ENCODE assay signal across 8 cellular contexts in genomic region chr5:34915139-34915855, GRCh38. TPM values are rescaled to one million over a fixed set of nuclear protein-coding genes. Genes with fewer than 3 reads are reported as not detected.
DNase-seq lines count a peak whose midpoint lies in the region; ATAC-seq, FAIRE-seq and TF ChIP-seq lines count a peak whose summit lies in the region.

Gene BRIX1, plus strand, starts transcription at chr5:34915711. Its CDS starts 28 bp downstream, at chr5:34915739.
Gene RAD1, minus strand, starts transcription at chr5:34915504. Its CDS starts 612 bp downstream, at chr5:34914892.

- H4K91ac ChIP-seq in IMR-90 (ENCODE audit: insufficient read depth, low read depth, low read length): peak within 1 kb of the TSS; percentile 90

- BruUV-seq in IMR-90 (replicated peaks; lab: Mats Ljungman, UMichigan): no TSS peak
- no TSS peak for BruUV-seq in OCI-LY7 (replicated peaks; lab: Mats Ljungman, UMichigan)
- BruUV-seq in endothelial cell of umbilical vein (replicated peaks; lab: Mats Ljungman, UMichigan): no TSS peak

- H2AK9ac ChIP-seq in IMR-90 (replicated peaks; ENCODE audit: low read depth, low read length, poor library complexity): peak within 1 kb of the TSS; percentile 92

- intact Hi-C loops in IMR-90 (cut with micrococcal nuclease): loop anchor here (5.0 kb wide), 1 partner anchor 428 kb away; no protein-coding TSS in a partner anchor
- intact Hi-C loops in OCI-LY7 (cut with micrococcal nuclease; ENCODE audit: unreplicated experiment): loop anchor here (1.0 to 10.0 kb wide), 7 partner anchors 14 to 1960 kb away; partner anchors contain the start of genes DNAJC21, LMBRD2, NIPBL and SKP2
- intact Hi-C loops in endothelial cell of umbilical vein (cut with micrococcal nuclease): loop anchor here (1.0 kb wide), 2 partner anchors 9 to 14 kb away; partner anchors contain the start of gene DNAJC21

- WGBS in IMR-90 (ENCODE audit: extremely low coverage in 2 of 2, insufficient read length in 1 of 2), 2 experiments: 0% methylated on average over 43 of the region's 67 CpGs; no CpG with 5 or more reads in 1 of the 2 experiments

- TF ChIP-seq RAD21 in IMR-90 (IDR thresholded peaks at IDR 0.05; ENCODE audit: low read length): peak; percentile 24; the same call in 1 of the 2 replicates

- H3K79me2 ChIP-seq in OCI-LY7 (ENCODE audit: insufficient read depth, low read depth, low read length) (peaks cover 92% of the 10 kb centered on the region), endothelial cell of umbilical vein (ENCODE audit: control insufficient read depth, insufficient read depth, low read length) (peaks cover 55% of the 10 kb centered on the region)

- H3K4me1 ChIP-seq in IMR-90 (ENCODE audit: control insufficient read depth, insufficient read depth, low read length) (peaks cover 5% of the 10 kb centered on the region; the same call in 1 of the 2 replicates), OCI-LY7 (ENCODE audit: insufficient read depth, low read length, poor library complexity, severe bottlenecking) (peaks cover 27% of the 10 kb centered on the region), endothelial cell of umbilical vein (ENCODE audit: control insufficient read depth, extremely low read depth, insufficient read depth, low read length) (peaks cover 28% of the 10 kb centered on the region)

- peak within 1 kb of the TSS; percentile 99 for H3K4me2 ChIP-seq in IMR-90 (ENCODE audit: low read depth, low read length)
- H3K4me2 ChIP-seq in OCI-LY7 (ENCODE audit: low read length): peak within 1 kb of the TSS; percentile 92
- H3K4me2 ChIP-seq in endothelial cell of umbilical vein (ENCODE audit: insufficient read depth, low read length): peak within 1 kb of the TSS; percentile 97

- peak; percentile 62 for TF ChIP-seq POLR2A in IMR-90 (IDR thresholded peaks at IDR 0.05; ENCODE audit: low read depth, low read length)
- TF ChIP-seq POLR2A in endothelial cell of umbilical vein (IDR thresholded peaks at IDR 0.05; ENCODE audit: low read depth, low read length): peak; percentile 78

- in situ Hi-C loops in IMR-90 (cut with MboI; ENCODE audit: low sequenced_read_pairs): no loop called here

- H3K23ac ChIP-seq in IMR-90 (ENCODE audit: low read depth, low read length): peak within 1 kb of the TSS; percentile 100

- H3K27me3 ChIP-seq in IMR-90 (ENCODE audit: control insufficient read depth, insufficient read depth, low read length): no peaks in the 10 kb centered on the region
- no peaks in the 10 kb centered on the region for H3K27me3 ChIP-seq in endothelial cell of umbilical vein (ENCODE audit: control insufficient read depth in 2 of 2, insufficient read depth in 2 of 2, low read length in 2 of 2)

- peak within 1 kb of the TSS; percentile 95 for H3K27ac ChIP-seq in IMR-90 (ENCODE audit: insufficient read depth, low read length)
- H3K27ac ChIP-seq in OCI-LY7 (ENCODE audit: low read depth, low read length, poor library complexity, severe bottlenecking): peak within 1 kb of the TSS; percentile 79
- peak within 1 kb of the TSS; percentile 64 for H3K27ac ChIP-seq in endothelial cell of umbilical vein (ENCODE audit: insufficient read depth, low read depth, low read length)

- H3K56ac ChIP-seq in IMR-90 (ENCODE audit: extremely low read depth, insufficient read depth, low read length): peak within 1 kb of the TSS; percentile 96

- peak; percentile 96 for FAIRE-seq in endothelial cell of umbilical vein (lab: Jason Lieb, UNC)

- peak within 1 kb of the TSS; percentile 98 for H2BK5ac ChIP-seq in IMR-90 (ENCODE audit: low read depth, low read length, poor library complexity, severe bottlenecking)

- H2BK20ac ChIP-seq in IMR-90 (ENCODE audit: low read depth, low read length): peak within 1 kb of the TSS; percentile 31

- H3K18ac ChIP-seq in IMR-90 (ENCODE audit: low read depth, low read length): peak within 1 kb of the TSS; percentile 49

- H2BK15ac ChIP-seq in IMR-90 (ENCODE audit: low read depth, low read length): peak within 1 kb of the TSS; percentile 94; the same call in 2 of the 3 replicates

- H4K5ac ChIP-seq in IMR-90 (ENCODE audit: low read depth, low read length): peak within 1 kb of the TSS; percentile 92

- ATAC-seq in GM21529 (IDR thresholded peaks at IDR 0.05; ENCODE audit: unreplicated experiment) (peak; percentile 97), IMR-90 (ENCODE audit: low read depth) (peak; percentile 96)

- peaks cover 16 to 30% of the 10 kb centered on the region in 2 experiments for H3K79me1 ChIP-seq in IMR-90 (ENCODE audit: low read depth in 1 of 2, low read length in 2 of 2)

- peak within 1 kb of the TSS; percentile 98 for H3K14ac ChIP-seq in IMR-90 (replicated peaks; ENCODE audit: low read depth, low read length)

- peak within 1 kb of the TSS; percentile 76 for H2AK5ac ChIP-seq in IMR-90 (ENCODE audit: low read depth, low read length)

- TF ChIP-seq CTCF in IMR-90 (conservative IDR thresholded peaks at IDR 0.05; ENCODE audit: low read depth, low read length): no peak; the same call in none of the 2 replicates
- no peak for TF ChIP-seq CTCF in OCI-LY7 (conservative IDR thresholded peaks at IDR 0.05; ENCODE audit: low read length)
- TF ChIP-seq CTCF in endothelial cell of umbilical vein (IDR thresholded peaks at IDR 0.05; ENCODE audit: extremely low read depth in 1 of 2, insufficient read depth in 1 of 2, low read depth in 1 of 2, low read length in 2 of 2): no peak

- H4K20me1 ChIP-seq in IMR-90 (ENCODE audit: insufficient read depth, low read length) (peaks cover 2% of the 10 kb centered on the region; the same call in 1 of the 2 replicates), OCI-LY7 (ENCODE audit: insufficient read depth, low read length) (peaks cover 17% of the 10 kb centered on the region; the same call in 1 of the 2 replicates), endothelial cell of umbilical vein (replicated peaks; ENCODE audit: control insufficient read depth, extremely low read depth, insufficient read depth, low read length) (no peaks in the 10 kb centered on the region)

- H3K36me3 ChIP-seq in IMR-90 (ENCODE audit: control insufficient read depth, insufficient read depth, low read length) (peaks cover 11% of the 10 kb centered on the region), OCI-LY7 (ENCODE audit: insufficient read depth, low read length) (peaks cover 74% of the 10 kb centered on the region), endothelial cell of umbilical vein (ENCODE audit: control insufficient read depth in 2 of 2, extremely low read depth in 1 of 2, insufficient read depth in 2 of 2, low read length in 2 of 2) (peaks cover 0 to 9% of the 10 kb centered on the region in 2 experiments)

- peak within 1 kb of the TSS; percentile 95 for H3K4ac ChIP-seq in IMR-90 (ENCODE audit: low read depth, low read length)

- H3K9ac ChIP-seq in IMR-90 (ENCODE audit: low read depth, low read length): peak within 1 kb of the TSS; percentile 89
- H3K9ac ChIP-seq in endothelial cell of umbilical vein (replicated peaks; ENCODE audit: extremely low read depth, insufficient read depth, low read length): peak within 1 kb of the TSS; percentile 90

- H4K8ac ChIP-seq in IMR-90 (ENCODE audit: low read depth in 2 of 2, low read length in 2 of 2): peak within 1 kb of the TSS; percentile 89 to 92

- no peaks in the 10 kb centered on the region for H3K9me2 ChIP-seq in OCI-LY7 (ENCODE audit: insufficient read depth, low read length)

- DNase-seq in DMS114 treated with DMSO at 0.1 percent for 48 hours (lab: John Stamatoyannopoulos, UW; ENCODE audit: unreplicated experiment): peak; percentile 91
- DNase-seq in IMR-90: peak; percentile 98
- DNase-seq in OCI-LY7 (ENCODE audit: low spot score): peak; percentile 96
- peak; percentile 96 for DNase-seq in activated CD8-positive, alpha-beta memory T cell treated with anti-CD3 and anti-CD28 coated beads, Interleukin-2, amount 50 U/mL, for 48 hours
- DNase-seq in endothelial cell of umbilical vein (ENCODE audit: low read depth, low spot score): peak; percentile 98
- peak; percentile 96 for DNase-seq in midbrain (lab: John Stamatoyannopoulos, UW)
- DNase-seq in stimulated activated CD8-positive, alpha-beta memory T cell treated with anti-CD3 and anti-CD28 coated beads, Interleukin-2, amount 100 ng/mL, for 1 hour (ENCODE audit: low read depth in 2 of 2): peak; percentile 86 to 87

- POLR2A ChIA-PET in IMR-90 (lab: Charles Lee; ENCODE audit: unreplicated experiment): interaction anchor here (0.6 to 1.4 kb wide), 4 partner anchors 8 to 428 kb away, joined by 4 to 15 read pairs (median 4); partner anchors contain the start of gene DNAJC21
- POLR2A ChIA-PET in OCI-LY7 (lab: Charles Lee): interaction anchor here (0.8 to 5.0 kb wide), 13 partner anchors 9 to 392 kb away, joined by 3 to 102 read pairs (median 5); partner anchors contain the start of genes DNAJC21 and TTC23L
- POLR2A ChIA-PET in endothelial cell of umbilical vein (lab: Charles Lee): interaction anchor here (0.6 to 1.6 kb wide), 3 partner anchors 9 to 187 kb away, joined by 3 to 12 read pairs (median 3); partner anchors contain the start of gene DNAJC21

- H2AFZ ChIP-seq in IMR-90 (replicated peaks; ENCODE audit: low read length, poor library complexity) (peak within 1 kb of the TSS; percentile 98), OCI-LY7 (ENCODE audit: low read length) (peak within 1 kb of the TSS; percentile 48; the same call in 1 of the 2 replicates), endothelial cell of umbilical vein (ENCODE audit: low read depth, low read length) (peak within 1 kb of the TSS; percentile 66)

- H3K9me3 ChIP-seq in IMR-90 (ENCODE audit: control insufficient read depth, insufficient read depth, low read length): no peaks in the 10 kb centered on the region
- no peaks in the 10 kb centered on the region for H3K9me3 ChIP-seq in OCI-LY7 (ENCODE audit: low read length)
- no peaks in the 10 kb centered on the region for H3K9me3 ChIP-seq in endothelial cell of umbilical vein (replicated peaks; ENCODE audit: control insufficient read depth, insufficient read depth, low read length)

- CTCF ChIA-PET in IMR-90 (lab: Yijun Ruan, JAX): no interaction called here
- CTCF ChIA-PET in OCI-LY7 (lab: Charles Lee; ENCODE audit: unreplicated experiment): interaction anchor here (1.6 kb wide), 1 partner anchor 14 kb away, joined by 9 read pairs; the partner anchor contains the start of gene DNAJC21
- CTCF ChIA-PET in endothelial cell of umbilical vein (lab: Charles Lee): interaction anchor here (0.5 to 2.3 kb wide), 11 partner anchors 9 to 443 kb away, joined by 3 to 14 read pairs (median 5); partner anchors contain the start of gene DNAJC21

- dilution Hi-C loops in IMR-90 (cut with HindIII; ENCODE audit: low sequenced_read_pairs, unreplicated experiment) (no loop called here), endothelial cell of umbilical vein (cut with MboI; ENCODE audit: extremely low pct_ligation_motif_present, low sequenced_read_pairs) (loop anchor here (25.0 kb wide), 1 partner anchor 428 kb away; no protein-coding TSS in a partner anchor)

- H3K4me3 ChIP-seq in IMR-90 (ENCODE audit: insufficient read depth, low read depth, low read length): peak within 1 kb of the TSS; percentile 77
- H3K4me3 ChIP-seq in OCI-LY7 (ENCODE audit: low read depth, low read length, poor library complexity, severe bottlenecking): peak within 1 kb of the TSS; percentile 86
- H3K4me3 ChIP-seq in endothelial cell of umbilical vein (replicated peaks in 1 of 3; ENCODE audit: insufficient read depth in 1 of 3, low read depth in 1 of 3, low read length in 3 of 3): peak within 1 kb of the TSS; percentile 77 to 97 (median 87)

- H2BK120ac ChIP-seq in IMR-90 (ENCODE audit: low read depth, low read length): peak within 1 kb of the TSS; percentile 88

- H3K9me1 ChIP-seq in IMR-90 (ENCODE audit: insufficient read depth, low read length) (0 out of 2 replicates have a peak, but pooled peaks cover 3% of the 10 kb centered on the region), endothelial cell of umbilical vein (replicated peaks; ENCODE audit: control insufficient read depth, extremely low read depth, insufficient read depth, low read length) (no peaks in the 10 kb centered on the region)

RNA-seq across cellular contexts. Expression of gene BRIX1, which starts in this region (rescaled TPM):
- total RNA-seq in IMR-90 (2012; rRNA removed): 15.1 and 53.0 TPM in 2 replicates
- polyA plus RNA-seq in IMR-90 (2012; rRNA removed): 21.9 and 26.1 TPM in 2 replicates
- 2.2 and 3.4 TPM in 2 replicates for polyA plus RNA-seq in IMR-90 (2012; cell fraction: cytosol; rRNA removed)
- polyA plus RNA-seq in IMR-90 (2012; cell fraction: nucleus; rRNA removed; ENCODE audit: low replicate concordance): 1.3 and 7.7 TPM in 2 replicates
- 59.7 and 75.6 TPM in 2 replicates for total RNA-seq in OCI-LY7 (2014; rRNA removed; shearing (Covaris generic))
- total RNA-seq in OCI-LY7 (2022): 62.2 and 65.3 TPM in 2 replicates
- 28.4 and 32.2 TPM in 2 replicates for total RNA-seq in endothelial cell of umbilical vein
- polyA plus RNA-seq in endothelial cell of umbilical vein: 8.0 and 14.0 TPM in 2 replicates
- 17.2 and 19.1 TPM in 2 replicates for polyA plus RNA-seq in endothelial cell of umbilical vein (2011; cell fraction: cytosol; rRNA removed)
- 14.3 and 21.3 TPM in 2 replicates for polyA plus RNA-seq in endothelial cell of umbilical vein (2011; cell fraction: nucleus; rRNA removed)
- 16.9 and 30.0 TPM in 2 replicates for polyA plus RNA-seq in endothelial cell of umbilical vein (2012)
- 7.0 and 8.2 TPM in 2 replicates for polyA minus RNA-seq in endothelial cell of umbilical vein
- 52.4 TPM for polyA minus RNA-seq in endothelial cell of umbilical vein (2011; cell fraction: cytosol; rRNA and poly(A)+ RNA removed)
- 10.1 and 15.8 TPM in 2 replicates for polyA minus RNA-seq in endothelial cell of umbilical vein (2011; cell fraction: nucleus; rRNA and poly(A)+ RNA removed)

RNA-seq across cellular contexts. Expression of gene RAD1, which starts in this region (rescaled TPM):
- total RNA-seq in IMR-90 (2012; rRNA removed) (20.8 and 21.5 TPM in 2 replicates), OCI-LY7 (2022) (49.2 and 49.4 TPM in 2 replicates), endothelial cell of umbilical vein (22.2 and 25.0 TPM in 2 replicates)
- polyA plus RNA-seq in IMR-90 (2012; rRNA removed) (18.4 and 18.5 TPM in 2 replicates), endothelial cell of umbilical vein (10.7 and 11.7 TPM in 2 replicates)
- polyA plus RNA-seq in IMR-90 (2012; cell fraction: cytosol; rRNA removed): 4.2 and 8.4 TPM in 2 replicates
- 12.1 and 21.3 TPM in 2 replicates for polyA plus RNA-seq in IMR-90 (2012; cell fraction: nucleus; rRNA removed; ENCODE audit: low replicate concordance)
- total RNA-seq in OCI-LY7 (2014; rRNA removed; shearing (Covaris generic)): 58.4 and 82.1 TPM in 2 replicates
- 18.4 and 22.3 TPM in 2 replicates for polyA plus RNA-seq in endothelial cell of umbilical vein (2011; cell fraction: cytosol; rRNA removed)
- 19.6 and 20.6 TPM in 2 replicates for polyA plus RNA-seq in endothelial cell of umbilical vein (2011; cell fraction: nucleus; rRNA removed)
- polyA plus RNA-seq in endothelial cell of umbilical vein (2012): 14.8 and 22.9 TPM in 2 replicates
- polyA minus RNA-seq in endothelial cell of umbilical vein: 29.1 and 31.6 TPM in 2 replicates
- polyA minus RNA-seq in endothelial cell of umbilical vein (2011; cell fraction: cytosol; rRNA and poly(A)+ RNA removed): 49.9 TPM
- 20.8 and 28.0 TPM in 2 replicates for polyA minus RNA-seq in endothelial cell of umbilical vein (2011; cell fraction: nucleus; rRNA and poly(A)+ RNA removed)

Comparison
In these comparisons a context has a peak if more than half of its experiments do, and no peak if none do; other contexts are left out.
1. Peak in every context shown above with its lines: DNase-seq, ATAC-seq, H3K4me3 ChIP-seq and H3K27ac ChIP-seq.
2. H2AFZ ChIP-seq: peak in every context shown above with its lines; median percentile 98 in IMR-90; 66 in endothelial cell of umbilical vein; 48 in OCI-LY7.